10 cellular contexts compared by ENCODE assay signal in genomic region chr5:10578869-10579268, GRCh38. TPM values are rescaled to one million over a fixed set of nuclear protein-coding genes. Genes with fewer than 3 reads are reported as not detected.
A peak's percentile ranks its signal among the peaks of the same experiment; 100 is the strongest.
DNase-seq lines count a peak whose midpoint lies in the region; ATAC-seq and TF ChIP-seq lines count a peak whose summit lies in the region.
"Had no signal": no experiment of that assay in that cellular context is flagged by ENCODE, and none has a peak within 500 bp of the region (broad histone marks: within the 10 kb centered on the region; RNA-seq: fewer than 3 reads in every experiment).

No MANE protein-coding gene starts in this region.

- no peaks in the 10 kb centered on the region for H3K36me3 Mint-ChIP-seq in activated T-helper 17 cell treated with anti-CD3 and anti-CD28 coated beads, Interleukin-2, amount 50 U/mL, for 72 hours (ENCODE audit: low read depth)

- H3K9me3 Mint-ChIP-seq in activated T-helper 17 cell treated with anti-CD3 and anti-CD28 coated beads, Interleukin-2, amount 50 U/mL, for 72 hours, result no peaks in the 10 kb centered on the region
- H3K9me3 Mint-ChIP-seq: activated naive CD8-positive, alpha-beta T cell treated with anti-CD3 and anti-CD28 coated beads, Interleukin-2, amount 10 ng/mL, durations not matched to agents 7 days and 5 days had no signal

- DNase-seq in GM13976 (ENCODE audit: low spot score) (no peak), dermis blood vessel endothelial cell (no peak), amygdala (lab: John Stamatoyannopoulos, UW) (no peak)
- DNase-seq: activated naive CD8-positive, alpha-beta T cell treated with anti-CD3 and anti-CD28 coated beads, Interleukin-2, amount 10 ng/mL, durations not matched to agents 7 days and 5 days; NCI-H1694 treated with DMSO at 0.1 percent for 48 hours had no signal

- peaks cover 4% of the 10 kb centered on the region for H3K27me3 Mint-ChIP-seq in activated T-helper 17 cell treated with anti-CD3 and anti-CD28 coated beads, Interleukin-2, amount 50 U/mL, for 72 hours
- H3K27me3 Mint-ChIP-seq: activated naive CD8-positive, alpha-beta T cell treated with anti-CD3 and anti-CD28 coated beads, Interleukin-2, amount 10 ng/mL, durations not matched to agents 7 days and 5 days had no signal

- in situ Hi-C loops in GM13976 (cut with MboI; ENCODE audit: low sequenced_read_pairs, unreplicated experiment), result no loop called here

- peak; percentile 57 for ATAC-seq in GM18517 (IDR thresholded peaks at IDR 0.05; ENCODE audit: unreplicated experiment)
- peak; percentile 56 for ATAC-seq in GM21381 (IDR thresholded peaks at IDR 0.05; ENCODE audit: unreplicated experiment)
- peak; percentile 49 for ATAC-seq in HG03159 (IDR thresholded peaks at IDR 0.05; ENCODE audit: unreplicated experiment)
- no peak for ATAC-seq in activated T-helper 17 cell treated with anti-CD3 and anti-CD28 coated beads, Interleukin-2, amount 50 U/mL, for 72 hours (replicated peaks)
- ATAC-seq in SK-N-SH treated with all-trans-retinoic acid at 6 μM for 48 hours, result no peak

- peaks cover 45% of the 10 kb centered on the region for H3K4me1 Mint-ChIP-seq in activated T-helper 17 cell treated with anti-CD3 and anti-CD28 coated beads, Interleukin-2, amount 50 U/mL, for 72 hours

- no peak for TF ChIP-seq CTCF in GM13976 (IDR thresholded peaks at IDR 0.05; ENCODE audit: borderline replicate concordance, control extremely low read depth, extremely low read depth, insufficient read depth, missing control alignments)

- peak overlapping the region; percentile 52 for H3K4me3 Mint-ChIP-seq in activated T-helper 17 cell treated with anti-CD3 and anti-CD28 coated beads, Interleukin-2, amount 50 U/mL, for 72 hours
- H3K4me3 Mint-ChIP-seq: activated naive CD8-positive, alpha-beta T cell treated with anti-CD3 and anti-CD28 coated beads, Interleukin-2, amount 10 ng/mL, durations not matched to agents 7 days and 5 days had no signal

- H3K27ac Mint-ChIP-seq in activated T-helper 17 cell treated with anti-CD3 and anti-CD28 coated beads, Interleukin-2, amount 50 U/mL, for 72 hours, result peak overlapping the region; percentile 18
- H3K27ac Mint-ChIP-seq: activated naive CD8-positive, alpha-beta T cell treated with anti-CD3 and anti-CD28 coated beads, Interleukin-2, amount 10 ng/mL, durations not matched to agents 7 days and 5 days had no signal

TF ChIP-seq in SK-N-SH treated with all-trans-retinoic acid at 6 μM for 48 hours, 23 proteins besides CTCF, POLR2A, EP300 and RAD21:
- TF ChIP-seq TSHZ2 (CRISPR knock-in tag; IDR thresholded peaks at IDR 0.05) (no peak), SNAI2 (CRISPR knock-in tag; IDR thresholded peaks at IDR 0.05) (no peak), BACH2 (CRISPR knock-in tag; IDR thresholded peaks at IDR 0.05; ENCODE audit: borderline replicate concordance) (no peak), GLIS3 (CRISPR knock-in tag; IDR thresholded peaks at IDR 0.05) (no peak)
- TF ChIP-seq, protein P1, sequence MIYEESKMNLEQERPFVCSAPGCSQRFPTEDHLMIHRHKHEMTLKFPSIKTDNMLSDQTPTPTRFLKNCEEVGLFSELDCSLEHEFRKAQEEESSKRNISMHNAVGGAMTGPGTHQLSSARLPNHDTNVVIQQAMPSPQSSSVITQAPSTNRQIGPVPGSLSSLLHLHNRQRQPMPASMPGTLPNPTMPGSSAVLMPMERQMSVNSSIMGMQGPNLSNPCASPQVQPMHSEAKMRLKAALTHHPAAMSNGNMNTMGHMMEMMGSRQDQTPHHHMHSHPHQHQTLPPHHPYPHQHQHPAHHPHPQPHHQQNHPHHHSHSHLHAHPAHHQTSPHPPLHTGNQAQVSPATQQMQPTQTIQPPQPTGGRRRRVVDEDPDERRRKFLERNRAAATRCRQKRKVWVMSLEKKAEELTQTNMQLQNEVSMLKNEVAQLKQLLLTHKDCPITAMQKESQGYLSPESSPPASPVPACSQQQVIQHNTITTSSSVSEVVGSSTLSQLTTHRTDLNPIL (CRISPR knock-in tag; IDR thresholded peaks at IDR 0.05; ENCODE audit: low read depth), result no peak

RNA-seq across cellular contexts. Expression of gene ANKRD33B, which starts 15.0 kb away (rescaled TPM):
- 10 to 100 TPM in 1 of 2 donors, 1 to 10 TPM in 1; 7.8 to 12.2 TPM for total RNA-seq in activated T-helper 17 cell treated with anti-CD3 and anti-CD28 coated beads, Interleukin-2, amount 50 U/mL, for 72 hours
- total RNA-seq in dermis blood vessel endothelial cell, result 2.0 and 3.4 TPM in 2 replicates

Comparison
In these comparisons a context has a peak if more than half of its experiments do, and no peak if none do; other contexts are left out.
1. ATAC-seq: peak in GM18517 (single experiment), GM21381 (single experiment) and HG03159 (single experiment); none in activated T-helper 17 cell treated with anti-CD3 and anti-CD28 coated beads, Interleukin-2, amount 50 U/mL, for 72 hours (single experiment) and SK-N-SH treated with all-trans-retinoic acid at 6 μM for 48 hours (single experiment).